14 cellular contexts compared by ENCODE assay signal in genomic region chr3:64048631-64049061, GRCh38.
DNase-seq lines count a peak whose midpoint lies in the region; ATAC-seq lines count a peak whose summit lies in the region.
"Had no signal": no experiment of that assay in that cellular context is flagged by ENCODE, and none has a peak within 500 bp of the region (broad histone marks: within the 10 kb centered on the region; RNA-seq: fewer than 3 reads in every experiment).

No MANE protein-coding gene starts in this region.

- no peaks in the 10 kb centered on the region for H3K27me3 ChIP-seq in iPS-20b (ENCODE audit: insufficient read depth, low read length)

- peak overlapping the region; percentile 9; the same call in 1 of the 2 replicates for H3K4me3 ChIP-seq in iPS-20b (ENCODE audit: low read length)

- DNase-seq in AG20443 (ENCODE audit: low spot score) (peak; percentile 59), HCEC 1CT (peak; percentile 32), amniotic epithelial cell (ENCODE audit: low read depth) (peak; percentile 43), putamen (ENCODE audit: low spot score) (no peak), amniotic stem cell (lab: John Stamatoyannopoulos, UW) (no peak), NCI-H128 (lab: John Stamatoyannopoulos, UW; ENCODE audit: unreplicated experiment) (no peak)
- DNase-seq: activated CD8-positive, alpha-beta memory T cell treated with anti-CD3 and anti-CD28 coated beads, Interleukin-2, amount 50 U/mL, for 4 hours; CD8-positive, alpha-beta T cell; erythroblast; NCI-H2227 treated with DMSO at 0.1 percent for 48 hours; T1000 had no signal

- H3K27ac ChIP-seq in iPS-20b (ENCODE audit: low read length), result no peak overlapping the region

- H3K9ac ChIP-seq in iPS-20b (ENCODE audit: low read depth, low read length), result no peak overlapping the region

- peaks cover 28% of the 10 kb centered on the region for H3K4me1 ChIP-seq in iPS-20b (ENCODE audit: insufficient read depth, low read length)

- H3K36me3 ChIP-seq in iPS-20b (ENCODE audit: insufficient read depth, low read depth, low read length), result no peaks in the 10 kb centered on the region

- ATAC-seq in HG03520 (IDR thresholded peaks at IDR 0.05; ENCODE audit: unreplicated experiment), result no peak
- ATAC-seq: CD8-positive, alpha-beta T cell; Panc1 had no signal

- no peaks in the 10 kb centered on the region for H3K9me3 ChIP-seq in iPS-20b (ENCODE audit: insufficient read depth, low read depth, low read length)

Comparison
In these comparisons a context has a peak if more than half of its experiments do, and no peak if none do; other contexts are left out.
1. DNase-seq: peak in AG20443 (single experiment), HCEC 1CT (single experiment) and amniotic epithelial cell (single experiment); none in putamen (single experiment), amniotic stem cell (single experiment) and NCI-H128 (single experiment).